Comparison of ENCODE assay signal across 12 cellular contexts in the genomic region with DNA sequence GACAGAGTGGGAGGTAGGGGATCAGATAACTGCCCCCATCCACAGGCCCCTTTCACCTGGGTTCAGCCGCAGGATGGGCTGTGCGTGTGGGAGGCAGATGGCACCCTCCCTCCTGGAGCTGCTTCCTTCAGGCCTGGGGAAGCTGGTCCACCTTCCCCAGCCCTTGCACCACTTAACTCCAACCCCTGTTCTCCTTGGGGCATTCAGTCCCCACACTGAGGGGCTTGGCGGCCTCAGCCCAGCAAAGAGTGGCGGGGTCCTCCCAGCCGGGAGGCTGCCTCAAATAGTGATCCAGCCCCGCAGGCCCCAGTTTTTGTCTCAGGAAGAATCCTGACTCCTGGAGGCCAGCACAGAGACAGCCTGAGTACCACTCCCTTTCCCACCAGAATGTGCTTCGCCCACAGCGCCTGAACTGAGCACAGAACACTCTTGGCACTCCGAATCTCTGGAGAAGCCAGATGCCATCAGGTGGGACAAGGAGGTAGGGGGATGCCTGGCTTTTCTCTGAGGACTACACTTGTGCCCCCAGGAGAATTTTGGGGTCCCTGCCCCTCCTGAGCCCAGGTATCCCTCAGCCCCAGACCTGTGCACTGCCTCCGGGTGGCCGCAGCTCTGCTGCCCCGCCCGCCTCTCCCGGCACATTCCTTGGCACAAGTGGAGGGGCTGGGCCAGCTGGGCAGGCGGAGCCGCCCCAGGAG. TPM values are rescaled to one million over a fixed set of nuclear protein-coding genes. Genes with fewer than 3 reads are reported as not detected.
A peak's percentile ranks its signal among the peaks of the same experiment; 100 is the strongest.
DNase-seq lines count a peak whose midpoint lies in the region; ATAC-seq and TF ChIP-seq lines count a peak whose summit lies in the region.
"Had no signal": no experiment of that assay in that cellular context is flagged by ENCODE, and none has a peak within 500 bp of the region (broad histone marks: within the 10 kb centered on the region; RNA-seq: fewer than 3 reads in every experiment).

No MANE protein-coding gene starts in this region.

- H3K9ac ChIP-seq in HCT116 (ENCODE audit: low read length) (no peak overlapping the region; the same call in 1 of the 2 replicates), neural progenitor cell (no peak overlapping the region)

- intact Hi-C loops in HCT116 (cut with micrococcal nuclease), result no loop called here

- ATAC-seq in CD4-positive, CD25-positive, alpha-beta regulatory T cell (ENCODE audit: low read depth in 2 of 2), result no peak
- ATAC-seq in HCT116 (peak; percentile 82), HG02759 (IDR thresholded peaks at IDR 0.05; ENCODE audit: unreplicated experiment) (no peak), HG03432 (IDR thresholded peaks at IDR 0.05; ENCODE audit: unreplicated experiment) (no peak)

- DNase-seq in CD4-positive, CD25-positive, alpha-beta regulatory T cell, result no peak
- DNase-seq in HCT116 (ENCODE audit: low read depth, low spot score), result no peak
- no peak for DNase-seq in coronary artery (ENCODE audit: low spot score)
- DNase-seq in neural progenitor cell (ENCODE audit: low spot score), result peak; percentile 31
- no peak for DNase-seq in A172 (ENCODE audit: low spot score)
- no peak for DNase-seq in KG1 (lab: John Stamatoyannopoulos, UW)
- DNase-seq: activated naive CD4-positive, alpha-beta T cell treated with anti-CD3 and anti-CD28 coated beads for 36 hours; NCI-H226 had no signal

- H3K27me3 ChIP-seq in CD4-positive, CD25-positive, alpha-beta regulatory T cell (ENCODE audit: control insufficient read depth, insufficient read depth, low read length), result no peaks in the 10 kb centered on the region
- H3K27me3 ChIP-seq in HCT116 (ENCODE audit: insufficient read depth, low read length), result no peaks in the 10 kb centered on the region
- H3K27me3 ChIP-seq in neural progenitor cell, result no peaks in the 10 kb centered on the region
- H3K27me3 ChIP-seq: hepatocyte had no signal

- RAD21 ChIA-PET in HCT116 (lab: Charles Lee; ENCODE audit: low non-redundant PET in 1 of 2, low total read pairs in 2 of 2, uncharacterized antibody in 2 of 2, unreplicated experiment in 2 of 2), result no interaction called here

- H3K4me2 ChIP-seq in HCT116 (ENCODE audit: low read length) (peak overlapping the region; percentile 41), neural progenitor cell (no peak overlapping the region)
- H3K4me2 ChIP-seq: hepatocyte had no signal

- no peaks in the 10 kb centered on the region for H3K9me2 ChIP-seq in HCT116 (ENCODE audit: insufficient read depth)

- H3K9me3 ChIP-seq in CD4-positive, CD25-positive, alpha-beta regulatory T cell (ENCODE audit: control insufficient read depth in 2 of 2, low read length in 2 of 2), result no peaks in the 10 kb centered on the region
- no peaks in the 10 kb centered on the region for H3K9me3 ChIP-seq in HCT116 (ENCODE audit: control insufficient read depth in 1 of 2, insufficient read depth in 1 of 2, low read depth in 1 of 2, low read length in 2 of 2)
- no peaks in the 10 kb centered on the region for H3K9me3 ChIP-seq in neural progenitor cell (ENCODE audit: low read depth)
- H3K9me3 ChIP-seq: SJSA1 had no signal

- H3K36me3 Mint-ChIP-seq in CD4-positive, CD25-positive, alpha-beta regulatory T cell, result no peaks in the 10 kb centered on the region
- H3K36me3 Mint-ChIP-seq in neural progenitor cell, result peaks cover 3% of the 10 kb centered on the region

- TF ChIP-seq CTCF in HCT116 (IDR thresholded peaks at IDR 0.05 in 2 of 3, conservative IDR thresholded peaks at IDR 0.05 in 1 of 3; ENCODE audit: borderline replicate concordance in 1 of 3, insufficient read depth in 1 of 3, low read depth in 2 of 3, low read length in 2 of 3) (no peak), coronary artery (IDR thresholded peaks at IDR 0.05) (no peak), neural progenitor cell (IDR thresholded peaks at IDR 0.05) (no peak)

- peaks cover 0 to 14% (median 11%) of the 10 kb centered on the region in 4 donors for H3K4me1 Mint-ChIP-seq in CD4-positive, CD25-positive, alpha-beta regulatory T cell
- H3K4me1 Mint-ChIP-seq in neural progenitor cell, result peaks cover 5% of the 10 kb centered on the region

- H3K36me3 ChIP-seq in CD4-positive, CD25-positive, alpha-beta regulatory T cell (ENCODE audit: control insufficient read depth, insufficient read depth, low read length), result peaks cover 17% of the 10 kb centered on the region
- H3K36me3 ChIP-seq in HCT116 (ENCODE audit: control insufficient read depth in 1 of 2, insufficient read depth in 2 of 2, low read length in 2 of 2) (peaks cover 16 to 26% of the 10 kb centered on the region in 2 experiments; a peak in 3 of 4 replicates), neural progenitor cell (no peaks in the 10 kb centered on the region)

- H3F3A ChIP-seq in neural progenitor cell (ENCODE audit: low read depth), result peaks cover 19% of the 10 kb centered on the region

- H3K4me3 ChIP-seq in CD4-positive, CD25-positive, alpha-beta regulatory T cell (ENCODE audit: low read depth, low read length), result no peak overlapping the region
- H3K4me3 ChIP-seq in HCT116 (replicated peaks in 1 of 2; ENCODE audit: low read depth in 1 of 2, low read length in 2 of 2) (no peak overlapping the region), coronary artery (peak overlapping the region; percentile 7), neural progenitor cell (no peak overlapping the region)
- H3K4me3 ChIP-seq: hepatocyte, SJSA1 had no signal

- peak overlapping the region in 1 of 3 donors; percentile 79 for H3K27ac Mint-ChIP-seq in CD4-positive, CD25-positive, alpha-beta regulatory T cell
- no peak overlapping the region for H3K27ac Mint-ChIP-seq in neural progenitor cell
- H3K27ac Mint-ChIP-seq: activated naive CD4-positive, alpha-beta T cell treated with anti-CD3 and anti-CD28 coated beads for 36 hours had no signal

- H4K20me1 ChIP-seq in HCT116 (ENCODE audit: insufficient read depth) (peaks cover 3% of the 10 kb centered on the region; the same call in 1 of the 2 replicates), neural progenitor cell (ENCODE audit: low read depth) (no peaks in the 10 kb centered on the region)

- H2AFZ ChIP-seq in HCT116 (ENCODE audit: low read depth, low read length, poor library complexity, severe bottlenecking) (no peak overlapping the region), neural progenitor cell (replicated peaks) (no peak overlapping the region)
- H2AFZ ChIP-seq: hepatocyte had no signal

- H3K79me2 ChIP-seq in HCT116 (ENCODE audit: insufficient read depth, low read length) (no peaks in the 10 kb centered on the region), neural progenitor cell (ENCODE audit: low read depth) (no peaks in the 10 kb centered on the region)
- H3K79me2 ChIP-seq: hepatocyte had no signal

- CTCF ChIA-PET in HCT116 (lab: Charles Lee), result interaction anchor here (1.4 kb wide), 1 partner anchor 13 kb away, joined by 3 read pairs; no protein-coding TSS in a partner anchor

- TF ChIP-seq POLR2A in HCT116 (IDR thresholded peaks at IDR 0.05; ENCODE audit: borderline replicate concordance, extremely low read depth, insufficient read depth, insufficient read length), result no peak

- no peak overlapping the region for H3K27ac ChIP-seq in CD4-positive, CD25-positive, alpha-beta regulatory T cell (ENCODE audit: insufficient read depth, low read length, poor library complexity, severe bottlenecking)
- H3K27ac ChIP-seq in HCT116 (ENCODE audit: low read depth, low read length) (peak overlapping the region; percentile 24; the same call in 1 of the 2 replicates), coronary artery (peak overlapping the region in 1 of 2 donors; percentile 5), neural progenitor cell (peak overlapping the region; percentile 41)
- H3K27ac ChIP-seq: hepatocyte, SJSA1 had no signal

- POLR2A ChIA-PET in HCT116 (lab: Charles Lee), result no interaction called here

- H3K4me1 ChIP-seq in CD4-positive, CD25-positive, alpha-beta regulatory T cell (ENCODE audit: control insufficient read depth, insufficient read depth, low read length, poor library complexity, severe bottlenecking), result peaks cover 21% of the 10 kb centered on the region
- H3K4me1 ChIP-seq in HCT116 (ENCODE audit: control insufficient read depth in 1 of 2, insufficient read depth in 2 of 2, low read length in 2 of 2) (peaks cover 8 to 19% of the 10 kb centered on the region in 2 experiments), neural progenitor cell (peaks cover 6% of the 10 kb centered on the region)

- TF ChIP-seq RAD21 in HCT116 (IDR thresholded peaks at IDR 0.05; ENCODE audit: low read depth), result no peak

- no TSS peak for BruUV-seq in HCT116 (replicated peaks; lab: Mats Ljungman, UMichigan)

- peak overlapping the region in 3 of 4 donors; percentile 38 to 63 (median 58) for H3K4me3 Mint-ChIP-seq in CD4-positive, CD25-positive, alpha-beta regulatory T cell
- no peak overlapping the region for H3K4me3 Mint-ChIP-seq in neural progenitor cell

- H3K27me3 Mint-ChIP-seq in CD4-positive, CD25-positive, alpha-beta regulatory T cell, result no peaks in the 10 kb centered on the region
- peaks cover 9% of the 10 kb centered on the region for H3K27me3 Mint-ChIP-seq in neural progenitor cell (ENCODE audit: insufficient read depth, low read depth)

- H3K9me3 Mint-ChIP-seq in CD4-positive, CD25-positive, alpha-beta regulatory T cell, result no peaks in the 10 kb centered on the region
- H3K9me3 Mint-ChIP-seq in neural progenitor cell, result no peaks in the 10 kb centered on the region
- H3K9me3 Mint-ChIP-seq: activated naive CD4-positive, alpha-beta T cell treated with anti-CD3 and anti-CD28 coated beads for 36 hours had no signal

RNA-seq across cellular contexts. Expression of gene PAQR6, which starts 0.9 kb away (rescaled TPM):
- 3.7 TPM for total RNA-seq in CD4-positive, CD25-positive, alpha-beta regulatory T cell
- polyA plus RNA-seq in CD4-positive, CD25-positive, alpha-beta regulatory T cell, result 1 to 10 TPM in 1 of 4 donors, under 1 TPM in 3; 0.13 to 2.0 (median 0.57) TPM
- 10.9 TPM for total RNA-seq in HCT116 (2021; ENCODE audit: unreplicated experiment)
- 6.4 and 7.3 TPM in 2 replicates for polyA plus RNA-seq in HCT116 (2012)
- 5.0 and 8.5 TPM in 2 replicates for total RNA-seq in neural progenitor cell (ENCODE audit: low replicate concordance)
- total RNA-seq in A172 (2014; rRNA removed; shearing (Covaris generic)), result 2.0 and 3.1 TPM in 2 replicates

RNA-seq across cellular contexts. Expression of gene BGLAP, which starts 4.9 kb away (rescaled TPM):
- 1.1 TPM for total RNA-seq in CD4-positive, CD25-positive, alpha-beta regulatory T cell
- polyA plus RNA-seq in CD4-positive, CD25-positive, alpha-beta regulatory T cell, result not detected
- total RNA-seq in HCT116 (2021; ENCODE audit: unreplicated experiment), result 1.4 TPM
- polyA plus RNA-seq in HCT116 (2012), result 1.4 TPM in 2 replicates
- 0.22 and 0.40 TPM in 2 replicates for total RNA-seq in neural progenitor cell (ENCODE audit: low replicate concordance)
- 0.34 and 2.3 TPM in 2 replicates for total RNA-seq in A172 (2014; rRNA removed; shearing (Covaris generic))
- total RNA-seq: SJSA1 had no signal

RNA-seq across cellular contexts. Expression of gene PMF1, which starts 34.1 kb away (rescaled TPM):
- 69.3 TPM for total RNA-seq in CD4-positive, CD25-positive, alpha-beta regulatory T cell
- polyA plus RNA-seq in CD4-positive, CD25-positive, alpha-beta regulatory T cell, result 10 to 100 TPM; 70.6 to 89.9 (median 88.7) TPM
- total RNA-seq in HCT116 (2021; ENCODE audit: unreplicated experiment), result 52.6 TPM
- polyA plus RNA-seq in HCT116 (2012), result 47.2 and 55.5 TPM in 2 replicates
- total RNA-seq in neural progenitor cell (ENCODE audit: low replicate concordance), result 99.3 and 103 TPM in 2 replicates
- 184 and 210 TPM in 2 replicates for total RNA-seq in A172 (2014; rRNA removed; shearing (Covaris generic))

RNA-seq across cellular contexts. Expression of gene SMG5, which starts 35.7 kb away (rescaled TPM):
- total RNA-seq in CD4-positive, CD25-positive, alpha-beta regulatory T cell, result 64.0 TPM
- polyA plus RNA-seq in CD4-positive, CD25-positive, alpha-beta regulatory T cell, result 10 to 100 TPM; 12.0 to 14.4 (median 14.1) TPM
- total RNA-seq in HCT116 (2021; ENCODE audit: unreplicated experiment) (75.2 TPM), neural progenitor cell (ENCODE audit: low replicate concordance) (45.9 and 84.5 TPM in 2 replicates)
- 46.7 and 50.1 TPM in 2 replicates for polyA plus RNA-seq in HCT116 (2012)
- 113 and 116 TPM in 2 replicates for total RNA-seq in A172 (2014; rRNA removed; shearing (Covaris generic))

RNA-seq across cellular contexts. Expression of gene TMEM79, which starts 37.2 kb away (rescaled TPM):
- total RNA-seq in CD4-positive, CD25-positive, alpha-beta regulatory T cell, result 5.1 TPM
- polyA plus RNA-seq in CD4-positive, CD25-positive, alpha-beta regulatory T cell, result 1 to 10 TPM; 1.7 to 6.2 (median 5.3) TPM
- total RNA-seq in HCT116 (2021; ENCODE audit: unreplicated experiment) (6.3 TPM), neural progenitor cell (ENCODE audit: low replicate concordance) (1.7 and 3.2 TPM in 2 replicates)
- polyA plus RNA-seq in HCT116 (2012), result 2.1 and 3.1 TPM in 2 replicates
- 7.9 and 8.6 TPM in 2 replicates for total RNA-seq in A172 (2014; rRNA removed; shearing (Covaris generic))
